Comparison of ENCODE assay signal across 11 cellular contexts in genomic region chr13:114127473-114128347, GRCh38. TPM values are rescaled to one million over a fixed set of nuclear protein-coding genes. Genes with fewer than 3 reads are reported as not detected.
DNase-seq lines count a peak whose midpoint lies in the region; ATAC-seq and TF ChIP-seq lines count a peak whose summit lies in the region.
"Had no signal": no experiment of that assay in that cellular context is flagged by ENCODE, and none has a peak within 500 bp of the region (broad histone marks: within the 10 kb centered on the region; RNA-seq: fewer than 3 reads in every experiment).

No MANE protein-coding gene starts in this region.

- H3K9me3 ChIP-seq in smooth muscle cell (replicated peaks; ENCODE audit: low read depth) (no peaks in the 10 kb centered on the region), ovary (no peaks in the 10 kb centered on the region)

- peak in 2 of 3 experiments; percentile 34 to 59 for DNase-seq in NCI-H1417 (lab: John Stamatoyannopoulos, UW)
- DNase-seq in NCI-H1417 treated with DMSO at 0.1 percent for 48 hours (lab: John Stamatoyannopoulos, UW): no peak
- no peak for DNase-seq in activated CD8-positive, alpha-beta T cell treated with anti-CD3 and anti-CD28 coated beads, Interleukin-2, amount 10 ng/mL, durations not matched to agents 7 days and 5 days
- no peak for DNase-seq in left ventricle myocardium superior
- DNase-seq in smooth muscle cell (lab: John Stamatoyannopoulos, UW; ENCODE audit: unreplicated experiment): no peak
- DNase-seq in stimulated activated CD8-positive, alpha-beta memory T cell treated with anti-CD3 and anti-CD28 coated beads, Interleukin-4, amount 100 ng/mL, for 48 hours: no peak
- DNase-seq in ovary: no peak
- DNase-seq: NCI-H187 had no signal

- H3K27ac Mint-ChIP-seq in activated CD8-positive, alpha-beta T cell treated with anti-CD3 and anti-CD28 coated beads, Interleukin-2, amount 10 ng/mL, durations not matched to agents 7 days and 5 days: peak overlapping the region; percentile 79

- H3K79me2 ChIP-seq in smooth muscle cell (ENCODE audit: low read depth): peaks cover 78% of the 10 kb centered on the region

- TF ChIP-seq CTCF in smooth muscle cell (IDR thresholded peaks at IDR 0.05; ENCODE audit: borderline replicate concordance, insufficient read depth, poor library complexity, severe bottlenecking) (no peak), ovary (IDR thresholded peaks at IDR 0.05) (no peak)

- TF ChIP-seq POLR2A in ovary (IDR thresholded peaks at IDR 0.05): no peak

- no peak overlapping the region for H2AFZ ChIP-seq in smooth muscle cell (ENCODE audit: low read depth)

- no peak overlapping the region for H3K4me3 ChIP-seq in smooth muscle cell
- no peak overlapping the region for H3K4me3 ChIP-seq in ovary

- POLR2A ChIA-PET in activated CD8-positive, alpha-beta T cell treated with anti-CD3 and anti-CD28 coated beads, Interleukin-2, amount 10 ng/mL, durations not matched to agents 7 days and 5 days (lab: Charles Lee): no interaction called here

- no peaks in the 10 kb centered on the region for H3K36me3 ChIP-seq in smooth muscle cell (ENCODE audit: low read depth)
- H3K36me3 ChIP-seq in ovary: no peaks in the 10 kb centered on the region

- peaks cover 3% of the 10 kb centered on the region for H3K27me3 Mint-ChIP-seq in activated CD8-positive, alpha-beta T cell treated with anti-CD3 and anti-CD28 coated beads, Interleukin-2, amount 10 ng/mL, durations not matched to agents 7 days and 5 days (ENCODE audit: low read depth)

- peaks cover 5% of the 10 kb centered on the region for H3K9me3 Mint-ChIP-seq in activated CD8-positive, alpha-beta T cell treated with anti-CD3 and anti-CD28 coated beads, Interleukin-2, amount 10 ng/mL, durations not matched to agents 7 days and 5 days (ENCODE audit: insufficient read depth)

- H3K9ac ChIP-seq in smooth muscle cell (ENCODE audit: low read depth): peak overlapping the region; percentile 76

- H3K27ac ChIP-seq in smooth muscle cell (ENCODE audit: low read depth) (peak overlapping the region; percentile 99), ovary (no peak overlapping the region)
- H3K27ac ChIP-seq: 22Rv1 had no signal

- no peak for TF ChIP-seq EP300 in ovary (IDR thresholded peaks at IDR 0.05)

- WGBS in smooth muscle cell (ENCODE audit: low lambda C conversion rate): 72% methylated on average over 15 of the region's 15 CpGs
- 70 to 78% (median 75%) methylated on average over 15 of the region's 15 CpGs for WGBS in ovary, 3 donors

- H3K4me1 Mint-ChIP-seq in activated CD8-positive, alpha-beta T cell treated with anti-CD3 and anti-CD28 coated beads, Interleukin-2, amount 10 ng/mL, durations not matched to agents 7 days and 5 days (ENCODE audit: low read depth): peaks cover 76% of the 10 kb centered on the region

- H3K27me3 ChIP-seq in smooth muscle cell (ENCODE audit: low read depth) (no peaks in the 10 kb centered on the region), ovary (no peaks in the 10 kb centered on the region)

- peaks cover 85% of the 10 kb centered on the region for H4K20me1 ChIP-seq in smooth muscle cell (ENCODE audit: low read depth)

- H3K4me2 ChIP-seq in smooth muscle cell: peak overlapping the region; percentile 89

- CTCF ChIA-PET in activated CD8-positive, alpha-beta T cell treated with anti-CD3 and anti-CD28 coated beads, Interleukin-2, amount 10 ng/mL, durations not matched to agents 7 days and 5 days (lab: Charles Lee): interaction anchor here (0.6 to 2.2 kb wide), 4 partner anchors 13 to 533 kb away, joined by 3 to 6 read pairs (median 4); no protein-coding TSS in a partner anchor

- H3K36me3 Mint-ChIP-seq in activated CD8-positive, alpha-beta T cell treated with anti-CD3 and anti-CD28 coated beads, Interleukin-2, amount 10 ng/mL, durations not matched to agents 7 days and 5 days (ENCODE audit: low read depth): peaks cover 54% of the 10 kb centered on the region

- intact Hi-C loops in left ventricle myocardium superior (cut with micrococcal nuclease) (no loop called here), ovary (cut with DNase I) (loop anchor here in 1 of 4 donors (5.0 kb wide), 1 partner anchor 60 kb away; no protein-coding TSS in a partner anchor)

- peak overlapping the region; percentile 96 for H3K4me3 Mint-ChIP-seq in activated CD8-positive, alpha-beta T cell treated with anti-CD3 and anti-CD28 coated beads, Interleukin-2, amount 10 ng/mL, durations not matched to agents 7 days and 5 days

- ATAC-seq in activated CD8-positive, alpha-beta T cell treated with anti-CD3 and anti-CD28 coated beads, Interleukin-2, amount 10 ng/mL, durations not matched to agents 7 days and 5 days: no peak
- ATAC-seq in left ventricle myocardium superior (peak; percentile 44), GM18870 (IDR thresholded peaks at IDR 0.05; ENCODE audit: unreplicated experiment) (no peak)

- H3K4me1 ChIP-seq in smooth muscle cell (ENCODE audit: low read depth) (peaks cover 34% of the 10 kb centered on the region), ovary (ENCODE audit: insufficient read depth) (peaks cover 7% of the 10 kb centered on the region)

- peaks cover 5% of the 10 kb centered on the region for H3F3A ChIP-seq in smooth muscle cell (ENCODE audit: low read depth)

RNA-seq across cellular contexts. Expression of gene RASA3, which starts 4.7 kb away (rescaled TPM):
- total RNA-seq in activated CD8-positive, alpha-beta T cell treated with anti-CD3 and anti-CD28 coated beads, Interleukin-2, amount 10 ng/mL, durations not matched to agents 7 days and 5 days: 10 to 100 TPM; 36.9 to 39.3 TPM
- total RNA-seq in left ventricle myocardium superior (12.3 TPM), smooth muscle cell (21.3 and 23.4 TPM in 2 replicates), ovary (10 to 100 TPM in 3 of 7 donors, 1 to 10 TPM in 4; 5.4 to 16.9 (median 9.4) TPM)
- polyA plus RNA-seq in smooth muscle cell (24.4 and 26.8 TPM in 2 replicates), ovary (1 to 10 TPM; 6.8 to 9.8 TPM)

RNA-seq across cellular contexts. Expression of gene CFAP97D2, which starts 51.3 kb away (rescaled TPM):
- total RNA-seq in activated CD8-positive, alpha-beta T cell treated with anti-CD3 and anti-CD28 coated beads, Interleukin-2, amount 10 ng/mL, durations not matched to agents 7 days and 5 days: not detected
- total RNA-seq in left ventricle myocardium superior: not detected
- total RNA-seq in smooth muscle cell: not detected in 2 replicates
- polyA plus RNA-seq in smooth muscle cell: not detected in 2 replicates
- total RNA-seq in ovary: 1 to 10 TPM in 2 of 7 donors, under 1 TPM in 1, not detected in 4; 0.28 to 5.2 (median 3.1) TPM
- not detected for polyA plus RNA-seq in ovary
- total RNA-seq: lower leg skin had no signal

Comparison
In these comparisons a context has a peak if more than half of its experiments do, and no peak if none do; other contexts are left out.
1. DNase-seq: peak in NCI-H1417 (2 of 3); none in NCI-H1417 treated with DMSO at 0.1 percent for 48 hours (single experiment), activated CD8-positive, alpha-beta T cell treated with anti-CD3 and anti-CD28 coated beads, Interleukin-2, amount 10 ng/mL, durations not matched to agents 7 days and 5 days (single experiment), left ventricle myocardium superior (single experiment), smooth muscle cell (single experiment), stimulated activated CD8-positive, alpha-beta memory T cell treated with anti-CD3 and anti-CD28 coated beads, Interleukin-4, amount 100 ng/mL, for 48 hours (single experiment) and ovary (0 of 5).